In the genomic region with DNA sequence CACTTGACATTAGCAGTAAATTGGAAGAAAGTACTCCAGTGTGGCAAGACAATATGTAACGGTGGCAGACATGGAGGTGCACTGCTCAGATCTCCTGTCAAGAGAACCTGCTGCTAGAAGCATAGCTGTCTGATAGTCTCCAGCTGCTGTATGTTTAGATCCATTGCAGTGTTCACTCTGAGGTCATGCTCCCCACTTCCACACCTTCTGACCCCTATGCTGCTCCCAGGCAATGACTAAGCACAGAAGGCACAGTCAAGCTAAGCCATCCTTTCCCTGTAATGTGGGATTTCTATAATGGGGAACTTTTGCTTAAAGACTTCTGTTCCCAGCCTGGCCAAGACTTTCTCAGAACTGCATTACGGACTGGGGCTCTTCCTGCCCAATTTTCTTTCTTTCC, we compare ENCODE assay signal across 1 cellular context.
TF ChIP-seq lines count a peak whose summit lies in the region.

No MANE protein-coding gene starts in this region.

TF ChIP-seq in K562, 482 proteins besides CTCF, POLR2A, EP300 and RAD21:
- peak; percentile 7 for TF ChIP-seq MEIS2 (IDR thresholded peaks at IDR 0.05; ENCODE audit: partially characterized antibody)
- peak; percentile 81 for TF ChIP-seq C11orf30 (IDR thresholded peaks at IDR 0.05; ENCODE audit: low read depth)
- TF ChIP-seq JUND (IDR thresholded peaks at IDR 0.05; ENCODE audit: borderline replicate concordance, low read depth, low read length), result peak; percentile 65; the same call in 1 of the 2 replicates
- TF ChIP-seq JUND (tag; IDR thresholded peaks at IDR 0.05; ENCODE audit: borderline replicate concordance, low read depth, low read length), result peak; percentile 33; the same call in 1 of the 3 replicates
- TF ChIP-seq CBFA2T2 (conservative IDR thresholded peaks at IDR 0.05), result 0 out of 2 replicates have a peak, but pooled peaks have one; percentile 21
- TF ChIP-seq SRSF9 (IDR thresholded peaks at IDR 0.05; ENCODE audit: borderline replicate concordance, low read depth, low read length), result no peak
- TF ChIP-seq TSC22D4 (tag; IDR thresholded peaks at IDR 0.05), result no peak
- 0 out of 4 replicates have a peak, but pooled peaks of 1 of the 2 experiments have one; percentile 12 for TF ChIP-seq NRF1 (conservative IDR thresholded peaks at IDR 0.05 in 1 of 2, IDR thresholded peaks at IDR 0.05 in 1 of 2)
- TF ChIP-seq PCBP2 (IDR thresholded peaks at IDR 0.05; ENCODE audit: low read depth, low read length, poor library complexity, severe bottlenecking), result no peak
- TF ChIP-seq NFE2 (IDR thresholded peaks at IDR 0.05; ENCODE audit: low read depth), result peak; percentile 90
- TF ChIP-seq ZNF584 (CRISPR knock-in tag; IDR thresholded peaks at IDR 0.05; ENCODE audit: low read depth), result no peak
- TF ChIP-seq NR2C1 (IDR thresholded peaks at IDR 0.05), result peak; percentile 50
- TF ChIP-seq NR2C1 (tag; IDR thresholded peaks at IDR 0.05), result peak; percentile 78
- TF ChIP-seq PTBP1 (IDR thresholded peaks at IDR 0.05; ENCODE audit: low read depth, low read length), result no peak
- TF ChIP-seq ZNF282 (CRISPR knock-in tag; IDR thresholded peaks at IDR 0.05), result no peak
- TF ChIP-seq, protein P1, sequence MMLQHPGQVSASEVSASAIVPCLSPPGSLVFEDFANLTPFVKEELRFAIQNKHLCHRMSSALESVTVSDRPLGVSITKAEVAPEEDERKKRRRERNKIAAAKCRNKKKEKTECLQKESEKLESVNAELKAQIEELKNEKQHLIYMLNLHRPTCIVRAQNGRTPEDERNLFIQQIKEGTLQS (IDR thresholded peaks at IDR 0.05), result peak; percentile 51; the same call in 1 of the 2 replicates
- TF ChIP-seq, protein P1 (CRISPR knock-in tag; conservative IDR thresholded peaks at IDR 0.05), result no peak
- TF ChIP-seq MAFF (IDR thresholded peaks at IDR 0.05; ENCODE audit: low read length), result peak; percentile 57; the same call in 1 of the 2 replicates
- peak; percentile 74 for TF ChIP-seq ZNF316 (IDR thresholded peaks at IDR 0.05)
- peak; percentile 49 for TF ChIP-seq ARID1B (IDR thresholded peaks at IDR 0.05)
- TF ChIP-seq MECOM (CRISPR knock-in tag; IDR thresholded peaks at IDR 0.05), result no peak
- peak; percentile 57 for TF ChIP-seq MAFG (tag; conservative IDR thresholded peaks at IDR 0.05)
- no peak for TF ChIP-seq PTRF (tag; IDR thresholded peaks at IDR 0.05)
- TF ChIP-seq ZSCAN32 (CRISPR knock-in tag; IDR thresholded peaks at IDR 0.05), result no peak
- TF ChIP-seq CEBPZ (IDR thresholded peaks at IDR 0.05; ENCODE audit: borderline replicate concordance, low read depth, low read length), result no peak
- TF ChIP-seq RCOR1 (IDR thresholded peaks at IDR 0.05; ENCODE audit: borderline replicate concordance in 1 of 2, low read depth in 2 of 2, low read length in 2 of 2), result peak in 1 of 2 experiments; percentile 11; a peak in 1 of 4 replicates
- no peak for TF ChIP-seq NR2C2 (CRISPR knock-in tag; IDR thresholded peaks at IDR 0.05)
- TF ChIP-seq NR2C2 (tag; IDR thresholded peaks at IDR 0.05), result peak; percentile 82
- TF ChIP-seq CBX3 (IDR thresholded peaks at IDR 0.05; ENCODE audit: borderline replicate concordance in 1 of 2, low read length in 2 of 2), result peak in 1 of 2 experiments; percentile 40; a peak in 1 of 3 replicates
- TF ChIP-seq HDAC1 (IDR thresholded peaks at IDR 0.05), result peak in 1 of 2 experiments; percentile 29; a peak in 1 of 4 replicates
- TF ChIP-seq ATF7 (IDR thresholded peaks at IDR 0.05), result peak; percentile 39; the same call in 1 of the 2 replicates
- TF ChIP-seq RB1 (IDR thresholded peaks at IDR 0.05; ENCODE audit: low read depth), result no peak
- TF ChIP-seq RAD51 (IDR thresholded peaks at IDR 0.05; ENCODE audit: borderline replicate concordance, low read depth), result no peak
- TF ChIP-seq, protein P2, sequence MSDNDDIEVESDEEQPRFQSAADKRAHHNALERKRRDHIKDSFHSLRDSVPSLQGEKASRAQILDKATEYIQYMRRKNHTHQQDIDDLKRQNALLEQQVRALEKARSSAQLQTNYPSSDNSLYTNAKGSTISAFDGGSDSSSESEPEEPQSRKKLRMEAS (CRISPR knock-in tag; IDR thresholded peaks at IDR 0.05), result no peak
- no peak for TF ChIP-seq TRIM24 (IDR thresholded peaks at IDR 0.05)
- TF ChIP-seq, protein P3, sequence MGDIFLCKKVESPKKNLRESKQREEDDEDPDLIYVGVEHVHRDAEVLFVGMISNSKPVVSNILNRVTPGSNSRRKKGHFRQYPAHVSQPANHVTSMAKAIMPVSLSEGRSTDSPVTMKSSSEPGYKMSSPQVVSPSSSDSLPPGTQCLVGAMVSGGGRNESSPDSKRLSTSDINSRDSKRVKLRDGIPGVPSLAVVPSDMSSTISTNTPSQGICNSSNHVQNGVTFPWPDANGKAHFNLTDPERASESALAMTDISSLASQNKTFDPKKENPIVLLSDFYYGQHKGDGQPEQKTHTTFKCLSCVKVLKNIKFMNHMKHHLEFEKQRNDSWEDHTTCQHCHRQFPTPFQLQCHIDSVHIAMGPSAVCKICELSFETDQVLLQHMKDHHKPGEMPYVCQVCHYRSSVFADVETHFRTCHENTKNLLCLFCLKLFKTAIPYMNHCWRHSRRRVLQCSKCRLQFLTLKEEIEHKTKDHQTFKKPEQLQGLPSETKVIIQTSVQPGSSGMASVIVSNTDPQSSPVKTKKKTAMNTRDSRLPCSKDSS (IDR thresholded peaks at IDR 0.05; ENCODE audit: low read depth, partially characterized antibody), result no peak
- TF ChIP-seq ZNF23 (CRISPR knock-in tag; IDR thresholded peaks at IDR 0.05), result no peak
- TF ChIP-seq ZEB2 (IDR thresholded peaks at IDR 0.05), result 0 out of 2 replicates have a peak, but pooled peaks have one; percentile 29
- TF ChIP-seq FOXJ3 (CRISPR knock-in tag; IDR thresholded peaks at IDR 0.05), result no peak
- no peak for TF ChIP-seq PML (IDR thresholded peaks at IDR 0.05; ENCODE audit: low read length)
- peak; percentile 48; the same call in 1 of the 2 replicates for TF ChIP-seq ZNF592 (IDR thresholded peaks at IDR 0.05)
- TF ChIP-seq ZNF639 (CRISPR knock-in tag; conservative IDR thresholded peaks at IDR 0.05 in 1 of 2, IDR thresholded peaks at IDR 0.05 in 1 of 2), result no peak
- TF ChIP-seq SP2 (IDR thresholded peaks at IDR 0.05; ENCODE audit: extremely low read depth, low read depth, low read length, poor library complexity, severe bottlenecking), result no peak
- no peak for TF ChIP-seq PKNOX1 (IDR thresholded peaks at IDR 0.05)
- peak; percentile 54 for TF ChIP-seq CBFA2T3 (IDR thresholded peaks at IDR 0.05)
- peak; percentile 51; the same call in 1 of the 2 replicates for TF ChIP-seq CTBP1 (IDR thresholded peaks at IDR 0.05; ENCODE audit: borderline replicate concordance)
- TF ChIP-seq PHF20 (IDR thresholded peaks at IDR 0.05; ENCODE audit: partially characterized antibody), result no peak
- peak; percentile 38; the same call in 1 of the 2 replicates for TF ChIP-seq SMARCA4 (IDR thresholded peaks at IDR 0.05)
- TF ChIP-seq SIN3A (IDR thresholded peaks at IDR 0.05; ENCODE audit: borderline replicate concordance in 2 of 2, control insufficient read depth in 1 of 2, low read depth in 2 of 2, low read length in 2 of 2), result no peak
- peak; percentile 55; the same call in 1 of the 2 replicates for TF ChIP-seq MAFK (IDR thresholded peaks at IDR 0.05; ENCODE audit: low read length)
- TF ChIP-seq REST (CRISPR knock-in tag; IDR thresholded peaks at IDR 0.05; ENCODE audit: low read depth), result no peak
- TF ChIP-seq DPF2 (IDR thresholded peaks at IDR 0.05), result peak; percentile 63; the same call in 1 of the 2 replicates
- TF ChIP-seq ILK (tag; IDR thresholded peaks at IDR 0.05; ENCODE audit: borderline replicate concordance, low read depth), result no peak
